In genomic region chr4:152678841-152679240, GRCh38 we compare ENCODE assay signal across 9 cellular contexts. TPM values are rescaled to one million over a fixed set of nuclear protein-coding genes. Genes with fewer than 3 reads are reported as not detected.
DNase-seq lines count a peak whose midpoint lies in the region; ATAC-seq and TF ChIP-seq lines count a peak whose summit lies in the region.
"Had no signal": no experiment of that assay in that cellular context is flagged by ENCODE, and none has a peak within 500 bp of the region (broad histone marks: within the 10 kb centered on the region; RNA-seq: fewer than 3 reads in every experiment).

No MANE protein-coding gene starts in this region.

- peaks cover 2% of the 10 kb centered on the region for H3K27me3 Mint-ChIP-seq in CD4-positive, CD25-positive, alpha-beta regulatory T cell
- H3K27me3 Mint-ChIP-seq in WTC11 (ENCODE audit: low read depth), result peaks cover 17% of the 10 kb centered on the region

- peak overlapping the region; percentile 75 for H3K4me2 ChIP-seq in GM23248 (ENCODE audit: unreplicated experiment)

- peak overlapping the region; percentile 96 to 98 (median 97) for H3K4me3 Mint-ChIP-seq in CD4-positive, CD25-positive, alpha-beta regulatory T cell
- peak overlapping the region; percentile 73 for H3K4me3 Mint-ChIP-seq in WTC11

- peak in 1 of 3 donors; percentile 24 for DNase-seq in CD4-positive, CD25-positive, alpha-beta regulatory T cell
- DNase-seq in GM23248 (peak; percentile 15), WTC11 (ENCODE audit: low spot score) (no peak), iPS-NIHi11 (ENCODE audit: low spot score) (peak; percentile 29), pons (ENCODE audit: low spot score) (no peak), epidermal melanocyte (ENCODE audit: insufficient read length, low spot score) (no peak)
- no peak for DNase-seq in stimulated activated naive CD4-positive, alpha-beta T cell treated with Interleukin-2 at 50 U/mL for 16 hours (lab: John Stamatoyannopoulos, UW)
- DNase-seq in effector CD4-positive, alpha-beta T cell, result no peak
- DNase-seq: Peyer's patch had no signal

- no peaks in the 10 kb centered on the region for H3K79me2 ChIP-seq in GM23248 (ENCODE audit: insufficient read depth)

- peak overlapping the region; percentile 90 for H2AFZ ChIP-seq in GM23248

- peak overlapping the region; percentile 80 for H3K9ac ChIP-seq in GM23248

- peaks cover 0 to 2% (median 0%) of the 10 kb centered on the region in 7 donors for H3K9me3 Mint-ChIP-seq in CD4-positive, CD25-positive, alpha-beta regulatory T cell
- H3K9me3 Mint-ChIP-seq in WTC11, result no peaks in the 10 kb centered on the region

- in situ Hi-C loops in GM23248 (cut with MboI), result no loop called here

- no peak for ATAC-seq in CD4-positive, CD25-positive, alpha-beta regulatory T cell (ENCODE audit: low read depth in 2 of 2)
- no peak for ATAC-seq in WTC11

- H3K4me3 ChIP-seq in CD4-positive, CD25-positive, alpha-beta regulatory T cell (ENCODE audit: low read depth, low read length), result peak overlapping the region; percentile 97
- H3K4me3 ChIP-seq in GM23248, result peak overlapping the region; percentile 79

- no peaks in the 10 kb centered on the region for H4K20me1 ChIP-seq in GM23248 (ENCODE audit: insufficient read depth)

- peak overlapping the region; percentile 97 to 99 (median 98) for H3K27ac Mint-ChIP-seq in CD4-positive, CD25-positive, alpha-beta regulatory T cell
- H3K27ac Mint-ChIP-seq in WTC11, result no peak overlapping the region

- POLR2A ChIA-PET in WTC11 (lab: Charles Lee), result interaction anchor here (0.6 to 1.5 kb wide), 3 partner anchors 88 to 261 kb away, joined by 3 to 4 read pairs (median 3); partner anchors contain the start of gene ARFIP1

- H3K4me1 ChIP-seq in CD4-positive, CD25-positive, alpha-beta regulatory T cell (ENCODE audit: control insufficient read depth, insufficient read depth, low read length, poor library complexity, severe bottlenecking), result peaks cover 47% of the 10 kb centered on the region
- peaks cover 23% of the 10 kb centered on the region for H3K4me1 ChIP-seq in GM23248 (ENCODE audit: insufficient read depth)

- 57 to 58% methylated on average over 1 of the region's 1 CpG for WGBS in GM23248 (ENCODE audit: low coverage in 1 of 2, low lambda C conversion rate in 2 of 2, missing lambda C conversion rate in 2 of 2), 2 experiments

- CTCF ChIA-PET in WTC11 (lab: Charles Lee), result interaction anchor here (0.6 to 2.7 kb wide), 6 partner anchors 10 to 178 kb away, joined by 3 to 11 read pairs (median 5); no protein-coding TSS in a partner anchor

- H3K9me2 ChIP-seq in GM23248 (ENCODE audit: insufficient read depth), result no peaks in the 10 kb centered on the region

- peaks cover 15% of the 10 kb centered on the region for H3K36me3 Mint-ChIP-seq in CD4-positive, CD25-positive, alpha-beta regulatory T cell
- H3K36me3 Mint-ChIP-seq in WTC11, result no peaks in the 10 kb centered on the region

- H3F3A ChIP-seq in GM23248 (ENCODE audit: insufficient read depth), result peaks cover 29% of the 10 kb centered on the region

- peaks cover 10% of the 10 kb centered on the region for H3K36me3 ChIP-seq in CD4-positive, CD25-positive, alpha-beta regulatory T cell (ENCODE audit: control insufficient read depth, insufficient read depth, low read length)
- no peaks in the 10 kb centered on the region for H3K36me3 ChIP-seq in GM23248 (ENCODE audit: low read depth)
- H3K36me3 ChIP-seq: Peyer's patch had no signal

- H3K9me3 ChIP-seq in CD4-positive, CD25-positive, alpha-beta regulatory T cell (ENCODE audit: control insufficient read depth in 2 of 2, low read length in 2 of 2), result no peaks in the 10 kb centered on the region
- H3K9me3 ChIP-seq in GM23248 (ENCODE audit: low read depth), result no peaks in the 10 kb centered on the region
- H3K9me3 ChIP-seq: Peyer's patch had no signal

- peak overlapping the region; percentile 71 for H3K27ac ChIP-seq in CD4-positive, CD25-positive, alpha-beta regulatory T cell (ENCODE audit: insufficient read depth, low read length, poor library complexity, severe bottlenecking)
- H3K27ac ChIP-seq in GM23248, result no peak overlapping the region

- TF ChIP-seq CTCF in WTC11 (IDR thresholded peaks at IDR 0.05), result no peak

- H3K4me1 Mint-ChIP-seq in CD4-positive, CD25-positive, alpha-beta regulatory T cell, result peaks cover 25 to 70% (median 54%) of the 10 kb centered on the region in 4 donors
- H3K4me1 Mint-ChIP-seq in WTC11, result peaks cover 50% of the 10 kb centered on the region

- no peaks in the 10 kb centered on the region for H3K27me3 ChIP-seq in CD4-positive, CD25-positive, alpha-beta regulatory T cell (ENCODE audit: control insufficient read depth, insufficient read depth, low read length)
- no peaks in the 10 kb centered on the region for H3K27me3 ChIP-seq in GM23248 (replicated peaks; ENCODE audit: insufficient read depth)
- H3K27me3 ChIP-seq: Peyer's patch had no signal

TF ChIP-seq in WTC11, 78 proteins besides CTCF, POLR2A, EP300 and RAD21:
- no peak for TF ChIP-seq RELA (CRISPR knock-in tag; IDR thresholded peaks at IDR 0.05; ENCODE audit: borderline replicate concordance)
- TF ChIP-seq MXD4 (CRISPR knock-in tag; IDR thresholded peaks at IDR 0.05; ENCODE audit: borderline replicate concordance), result no peak
- no peak for TF ChIP-seq TCF7 (CRISPR knock-in tag; IDR thresholded peaks at IDR 0.05; ENCODE audit: low read depth)
- no peak for TF ChIP-seq ZMAT4 (CRISPR knock-in tag; IDR thresholded peaks at IDR 0.05)
- no peak for TF ChIP-seq NR3C1 (CRISPR knock-in tag; conservative IDR thresholded peaks at IDR 0.05; ENCODE audit: low read depth)
- no peak for TF ChIP-seq CREB1 (CRISPR knock-in tag; IDR thresholded peaks at IDR 0.05)
- no peak for TF ChIP-seq ERG (CRISPR knock-in tag; IDR thresholded peaks at IDR 0.05)

RNA-seq across cellular contexts. Expression of gene TMEM154, which starts 1.0 kb away (rescaled TPM):
- 36.3 TPM for total RNA-seq in CD4-positive, CD25-positive, alpha-beta regulatory T cell
- polyA plus RNA-seq in CD4-positive, CD25-positive, alpha-beta regulatory T cell, result 10 to 100 TPM; 53.0 to 62.4 (median 57.0) TPM
- 11.9 and 17.2 TPM in 2 replicates for total RNA-seq in GM23248 (2014; rRNA removed; shearing (Covaris generic))
- 16.1 and 17.3 TPM in 2 replicates for polyA plus RNA-seq in GM23248 (2016; fragmentation: Nextera tagmentation; extraction: Ambion mirVana)
- 1.7 to 2.1 TPM (median 1.9 TPM) in 3 replicates for total RNA-seq in WTC11 (2021)

Comparison
In these comparisons a context has a peak if more than half of its experiments do, and no peak if none do; other contexts are left out.
1. DNase-seq: peak in GM23248 (single experiment) and iPS-NIHi11 (single experiment); none in WTC11 (single experiment), stimulated activated naive CD4-positive, alpha-beta T cell treated with Interleukin-2 at 50 U/mL for 16 hours (single experiment), pons (single experiment), effector CD4-positive, alpha-beta T cell (single experiment) and epidermal melanocyte (single experiment).